In the genomic region with DNA sequence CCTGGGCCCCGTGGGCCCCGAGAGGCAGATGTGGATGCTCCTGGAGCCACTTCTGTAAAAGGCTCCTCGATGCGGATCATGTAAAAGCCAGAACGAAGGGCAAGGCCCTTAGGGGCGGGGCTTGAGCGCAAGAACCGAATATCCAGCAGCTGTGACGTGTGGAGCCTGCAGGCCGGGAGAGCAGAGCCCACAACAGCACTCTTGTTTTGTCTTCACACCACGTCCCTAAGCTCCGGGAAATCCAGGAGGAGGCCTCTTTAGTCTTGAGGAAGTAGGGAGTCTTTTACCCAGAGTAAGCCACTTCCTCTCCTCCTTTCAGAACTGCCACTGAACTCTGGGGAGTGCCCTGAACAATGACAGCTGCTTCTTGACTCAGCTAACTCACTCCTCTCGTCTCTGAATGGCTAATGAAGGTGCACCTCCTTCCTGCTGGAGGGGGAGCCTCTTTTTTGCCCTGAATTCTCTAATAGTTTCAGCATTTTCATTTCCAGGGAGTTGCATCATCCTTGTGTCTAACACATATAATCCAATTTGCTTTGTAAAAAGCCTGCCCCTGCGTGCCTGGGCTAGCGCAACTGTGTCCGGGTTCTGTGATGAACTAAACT, we compare ENCODE assay signal across 7 cellular contexts.
DNase-seq lines count a peak whose midpoint lies in the region; ATAC-seq and TF ChIP-seq lines count a peak whose summit lies in the region.

No MANE protein-coding gene starts in this region.

- H3K36me3 ChIP-seq in neutrophil: peaks cover 39% of the 10 kb centered on the region

- no peaks in the 10 kb centered on the region for H3K9me3 ChIP-seq in neutrophil

- no peaks in the 10 kb centered on the region for H3K9me3 Mint-ChIP-seq in activated T-cell treated with anti-CD3 and anti-CD28 coated beads, Interleukin-2, amount 50 U/mL, for 24 hours

- H3K27me3 Mint-ChIP-seq in activated T-cell treated with anti-CD3 and anti-CD28 coated beads, Interleukin-2, amount 50 U/mL, for 24 hours: no peaks in the 10 kb centered on the region

- TF ChIP-seq CTCF in neutrophil (IDR thresholded peaks at IDR 0.05): no peak

- peaks cover 12% of the 10 kb centered on the region in 2 experiments for H3K4me1 ChIP-seq in neutrophil (ENCODE audit: control insufficient read depth in 1 of 2, insufficient read depth in 1 of 2, low read depth in 1 of 2, low read length in 1 of 2)

- H3K27ac Mint-ChIP-seq in activated T-cell treated with anti-CD3 and anti-CD28 coated beads, Interleukin-2, amount 50 U/mL, for 24 hours: peak overlapping the region; percentile 74

- H3K27ac ChIP-seq in neutrophil: peak overlapping the region; percentile 62

- H3K4me3 Mint-ChIP-seq in activated T-cell treated with anti-CD3 and anti-CD28 coated beads, Interleukin-2, amount 50 U/mL, for 24 hours: no peak overlapping the region

- peak overlapping the region; percentile 30 to 37 for H3K4me3 ChIP-seq in neutrophil (ENCODE audit: low read depth in 1 of 2, low read length in 1 of 2)

- H3K36me3 Mint-ChIP-seq in activated T-cell treated with anti-CD3 and anti-CD28 coated beads, Interleukin-2, amount 50 U/mL, for 24 hours (ENCODE audit: low read depth): peaks cover 97% of the 10 kb centered on the region

- H3K4me1 Mint-ChIP-seq in activated T-cell treated with anti-CD3 and anti-CD28 coated beads, Interleukin-2, amount 50 U/mL, for 24 hours (ENCODE audit: low read depth): peaks cover 27% of the 10 kb centered on the region

- DNase-seq in GM19238 (ENCODE audit: insufficient read length, low spot score) (peak; percentile 56), NCI-H2029 treated with DMSO at 0.1 percent for 48 hours (lab: John Stamatoyannopoulos, UW) (peak; percentile 56), fibroblast of the conjunctiva (ENCODE audit: low read depth) (peak; percentile 94)
- DNase-seq in activated T-cell treated with anti-CD3 and anti-CD28 coated beads, Interleukin-2, amount 50 U/mL, for 24 hours: peak; percentile 55
- DNase-seq in effector CD4-positive, alpha-beta T cell: no peak

- no peak for ATAC-seq in GM18867 (IDR thresholded peaks at IDR 0.05; ENCODE audit: unreplicated experiment)

- no peaks in the 10 kb centered on the region for H3K27me3 ChIP-seq in neutrophil
